Comparison of ENCODE assay signal across 8 cellular contexts in genomic region chr17:77470800-77471733, GRCh38.
DNase-seq lines count a peak whose midpoint lies in the region; ATAC-seq and TF ChIP-seq lines count a peak whose summit lies in the region.

No MANE protein-coding gene starts in this region.

- no peaks in the 10 kb centered on the region for H3K27me3 Mint-ChIP-seq in mesothelial cell of epicardium (ENCODE audit: low read depth)

- TF ChIP-seq CTCF in choroid plexus epithelial cell (conservative IDR thresholded peaks at IDR 0.05; ENCODE audit: low read depth, low read length) (no peak), mesothelial cell of epicardium (IDR thresholded peaks at IDR 0.05; ENCODE audit: unreplicated experiment) (no peak)

- peak; percentile 22 for DNase-seq in ACHN
- peak; percentile 42 for DNase-seq in LHCN-M2 (ENCODE audit: low read depth)
- DNase-seq in choroid plexus epithelial cell (ENCODE audit: low read depth) = peak; percentile 63
- peak in 1 of 2 experiments; percentile 61 for DNase-seq in mesothelial cell of epicardium (ENCODE audit: low spot score in 2 of 2, unreplicated experiment in 2 of 2)
- no peak for DNase-seq in HT-29 (ENCODE audit: low spot score)
- DNase-seq in NCI-H1436 (lab: John Stamatoyannopoulos, UW) = no peak

- H3K4me3 ChIP-seq in choroid plexus epithelial cell (ENCODE audit: low read depth, low read length) = no peak overlapping the region

- peak overlapping the region; percentile 20 for H3K4me3 Mint-ChIP-seq in mesothelial cell of epicardium

- H3K27ac Mint-ChIP-seq in mesothelial cell of epicardium = peak overlapping the region; percentile 91

- H3K36me3 Mint-ChIP-seq in mesothelial cell of epicardium = peaks cover 10% of the 10 kb centered on the region

- ATAC-seq in GM18520 (IDR thresholded peaks at IDR 0.05; ENCODE audit: unreplicated experiment) = no peak
- ATAC-seq in GM21526 (IDR thresholded peaks at IDR 0.05; ENCODE audit: low FRiP score, unreplicated experiment) = no peak

- peaks cover 92% of the 10 kb centered on the region for H3K4me1 Mint-ChIP-seq in mesothelial cell of epicardium

- no peaks in the 10 kb centered on the region for H3K9me3 Mint-ChIP-seq in mesothelial cell of epicardium

- in situ Hi-C loops in ACHN (cut with HindIII; ENCODE audit: low pct_ligation_motif_present, low pct_unique_long_range_greater_than_20kb, low sequenced_read_pairs) = no loop called here

Comparison
In these comparisons a context has a peak if more than half of its experiments do, and no peak if none do; other contexts are left out.
1. DNase-seq: peak in ACHN (single experiment), LHCN-M2 (single experiment) and choroid plexus epithelial cell (single experiment); none in HT-29 (single experiment) and NCI-H1436 (single experiment).